20 cellular contexts compared by ENCODE assay signal in the genomic region with DNA sequence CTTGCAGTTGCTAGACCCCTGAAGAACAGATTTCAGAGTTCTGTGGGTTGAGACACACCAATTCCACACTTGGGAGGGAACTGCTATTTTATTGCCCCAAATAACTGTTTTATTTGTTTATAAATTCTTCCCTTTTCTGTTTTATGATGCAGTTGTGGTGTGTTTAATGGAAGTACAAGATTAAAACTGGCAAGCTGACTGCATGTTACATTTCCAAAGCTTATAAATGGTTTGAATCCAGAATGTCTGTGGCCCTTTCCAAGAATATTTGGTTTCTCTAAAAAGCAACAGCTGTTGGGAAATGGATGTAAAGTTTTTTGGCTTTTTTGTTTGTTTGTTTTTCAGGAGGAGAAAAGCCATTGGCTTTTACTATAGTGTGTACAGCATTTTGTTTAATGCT.
"Had no signal": no experiment of that assay in that cellular context is flagged by ENCODE, and none has a peak within 500 bp of the region (broad histone marks: within the 10 kb centered on the region; RNA-seq: fewer than 3 reads in every experiment).

No MANE protein-coding gene starts in this region.

- DNase-seq: cortex of kidney; effector CD4-positive, alpha-beta T cell; foreskin melanocyte; glutamatergic neuron; heart right ventricle; hippocampal formation; left ventricle myocardium superior; lower lobe of right lung; natural killer cell; pancreas; retina; right lobe of liver; small intestine; stimulated activated CD4-positive, alpha-beta T cell treated with anti-CD3 and anti-CD28 coated beads, Interleukin-15, amount 100 ng/mL, for 24 hours; stimulated activated CD4-positive, alpha-beta T cell treated with anti-CD3 and anti-CD28 coated beads, Interleukin-2, amount 100 ng/mL, for 48 hours; stimulated activated naive B cell treated with anti-CD40 and anti-IgM and Interleukin-4, amounts not matched to agents 10 μg/mL and 1 μg/mL and 100 μg/mL, for 72 hours; upper lobe of left lung had no signal

- H3K4me3 ChIP-seq: heart right ventricle, lower lobe of right lung, pancreas, right lobe of liver, thoracic aorta, tibial nerve, upper lobe of left lung had no signal

- ATAC-seq: esophagus mucosa; lower lobe of right lung; natural killer cell; stimulated activated naive B cell treated with anti-CD40 and anti-IgM and Interleukin-4, amounts not matched to agents 10 μg/mL and 1 μg/mL and 100 μg/mL, for 72 hours had no signal
